Comparison of ENCODE assay signal across 19 cellular contexts in the genomic region with DNA sequence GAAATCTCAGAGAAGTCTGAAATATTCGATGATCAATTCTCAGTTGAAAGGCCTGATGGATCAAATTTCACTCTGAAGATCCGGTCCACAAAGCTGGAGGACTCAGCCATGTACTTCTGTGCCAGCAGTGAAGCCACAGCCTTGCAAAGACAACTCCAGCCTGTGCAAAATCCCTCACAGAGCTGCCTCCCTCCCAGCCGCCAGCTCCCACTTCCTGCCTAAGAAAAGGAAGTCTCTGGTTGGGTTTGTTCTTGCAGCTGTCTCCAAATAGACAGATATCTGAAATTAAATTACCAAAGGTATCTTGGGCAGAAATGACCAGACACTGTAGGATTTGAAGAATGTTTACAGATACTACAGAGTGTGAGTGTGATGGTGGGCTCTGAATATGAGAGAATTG. TPM values are rescaled to one million over a fixed set of nuclear protein-coding genes. Genes with fewer than 3 reads are reported as not detected.
DNase-seq lines count a peak whose midpoint lies in the region; ATAC-seq and TF ChIP-seq lines count a peak whose summit lies in the region.
"Had no signal": no experiment of that assay in that cellular context is flagged by ENCODE, and none has a peak within 500 bp of the region (broad histone marks: within the 10 kb centered on the region; RNA-seq: fewer than 3 reads in every experiment).

No MANE protein-coding gene starts in this region.

- peak overlapping the region; percentile 53 to 70 for H3K27ac Mint-ChIP-seq in T-cell
- H3K27ac Mint-ChIP-seq: memory B cell, WTC11 had no signal

- no peaks in the 10 kb centered on the region for H3K36me3 Mint-ChIP-seq in activated T-cell treated with anti-CD3 and anti-CD28 coated beads, Interleukin-2, amount 50 U/mL, for 4 hours (ENCODE audit: insufficient read depth)
- H3K36me3 Mint-ChIP-seq in T-cell: no peaks in the 10 kb centered on the region
- H3K36me3 Mint-ChIP-seq: memory B cell, WTC11 had no signal

- H3K79me2 ChIP-seq in KMS-11 (ENCODE audit: insufficient read depth, low read depth): no peaks in the 10 kb centered on the region
- no peaks in the 10 kb centered on the region for H3K79me2 ChIP-seq in parathyroid adenoma
- H3K79me2 ChIP-seq: hepatocyte had no signal

- no peaks in the 10 kb centered on the region for H3K36me3 ChIP-seq in KMS-11 (ENCODE audit: insufficient read depth)
- H3K36me3 ChIP-seq in parathyroid adenoma (ENCODE audit: control insufficient read depth, insufficient read depth, low read length): no peaks in the 10 kb centered on the region
- H3K36me3 ChIP-seq in MG63: no peaks in the 10 kb centered on the region

- TF ChIP-seq CTCF in KMS-11 (conservative IDR thresholded peaks at IDR 0.05; ENCODE audit: low read depth, low read length) (no peak), parathyroid adenoma (IDR thresholded peaks at IDR 0.05) (no peak)

- no peaks in the 10 kb centered on the region for H3K27me3 ChIP-seq in KMS-11 (ENCODE audit: insufficient read depth, low read depth)
- no peaks in the 10 kb centered on the region for H3K27me3 ChIP-seq in parathyroid adenoma (ENCODE audit: control insufficient read depth, insufficient read depth, low read length)
- H3K27me3 ChIP-seq in MG63: no peaks in the 10 kb centered on the region

- POLR2A ChIA-PET in T-cell (lab: Charles Lee): interaction anchor here in 1 of 2 donors (0.6 kb wide), 1 partner anchor 501 kb away, joined by 3 read pairs; no protein-coding TSS in a partner anchor

- peaks cover 18% of the 10 kb centered on the region for H3K4me1 Mint-ChIP-seq in activated T-cell treated with anti-CD3 and anti-CD28 coated beads, Interleukin-2, amount 50 U/mL, for 4 hours (ENCODE audit: low read depth)
- peaks cover 24 to 46% (median 24%) of the 10 kb centered on the region in 3 donors for H3K4me1 Mint-ChIP-seq in T-cell
- H3K4me1 Mint-ChIP-seq: memory B cell had no signal

- no peak for ATAC-seq in activated T-cell treated with anti-CD3 and anti-CD28 coated beads, Interleukin-2, amount 50 U/mL, for 4 hours
- ATAC-seq in T-cell (replicated peaks in 1 of 4): no peak

- H4K20me1 ChIP-seq in KMS-11 (ENCODE audit: insufficient read depth): no peaks in the 10 kb centered on the region

- H3K9me3 ChIP-seq in parathyroid adenoma (ENCODE audit: control insufficient read depth, low read length) (no peaks in the 10 kb centered on the region), MG63 (no peaks in the 10 kb centered on the region)

- no peaks in the 10 kb centered on the region for H3K4me1 ChIP-seq in KMS-11 (ENCODE audit: low read depth, poor library complexity, severe bottlenecking)
- peaks cover 60% of the 10 kb centered on the region for H3K4me1 ChIP-seq in parathyroid adenoma

- H2AFZ ChIP-seq in KMS-11 (ENCODE audit: low read depth) (peak overlapping the region; percentile 22; the same call in 1 of the 2 replicates), parathyroid adenoma (peak overlapping the region; percentile 59)
- H2AFZ ChIP-seq: hepatocyte had no signal

- H3K27ac ChIP-seq in KMS-11 (no peak overlapping the region), parathyroid adenoma (peak overlapping the region; percentile 45), caudate nucleus (ENCODE audit: low read depth, low read length) (no peak overlapping the region)
- H3K27ac ChIP-seq: hepatocyte had no signal

- H3K4me2 ChIP-seq in KMS-11 (no peak overlapping the region), parathyroid adenoma (ENCODE audit: low read length) (no peak overlapping the region)
- H3K4me2 ChIP-seq: hepatocyte had no signal

- peaks cover 24% of the 10 kb centered on the region for H3K27me3 Mint-ChIP-seq in activated T-cell treated with anti-CD3 and anti-CD28 coated beads, Interleukin-2, amount 50 U/mL, for 4 hours (ENCODE audit: low read depth)
- H3K27me3 Mint-ChIP-seq in T-cell: peaks cover 13 to 40% of the 10 kb centered on the region in 2 donors

- no peaks in the 10 kb centered on the region for H3K9me3 Mint-ChIP-seq in activated T-cell treated with anti-CD3 and anti-CD28 coated beads, Interleukin-2, amount 50 U/mL, for 4 hours
- H3K9me3 Mint-ChIP-seq in T-cell: no peaks in the 10 kb centered on the region
- H3K9me3 Mint-ChIP-seq: stimulated activated naive CD8-positive, alpha-beta T cell treated with anti-CD3 and anti-CD28 coated beads, Interleukin-15, amount 100 ng/mL, for 72 hours; WTC11 had no signal

- peak overlapping the region; percentile 53 for H3K4me3 Mint-ChIP-seq in activated T-cell treated with anti-CD3 and anti-CD28 coated beads, Interleukin-2, amount 50 U/mL, for 4 hours
- H3K4me3 Mint-ChIP-seq in T-cell: peak overlapping the region; percentile 65 to 69 (median 69)
- H3K4me3 Mint-ChIP-seq: memory B cell, WTC11 had no signal

- H3K9ac ChIP-seq in KMS-11 (no peak overlapping the region), parathyroid adenoma (no peak overlapping the region)

- no peak for DNase-seq in activated T-cell treated with anti-CD3 and anti-CD28 coated beads, Interleukin-2, amount 50 U/mL, for 4 hours
- no peak for DNase-seq in activated T-cell treated with anti-CD3 and anti-CD28 coated beads, Interleukin-2, amount 50 U/mL, for 1 hour
- no peak for DNase-seq in T-cell
- DNase-seq in NOMO-1 (lab: John Stamatoyannopoulos, UW; ENCODE audit: unreplicated experiment in 2 of 2): no peak
- DNase-seq in MG63: no peak
- DNase-seq in caudate nucleus (lab: John Stamatoyannopoulos, UW): no peak
- DNase-seq: cerebellar nuclear complex, kidney, NCI-H2081 treated with DMSO at 0.1 percent for 48 hours, NCI-H526 treated with DMSO at 0.1 percent for 48 hours, retina had no signal

- H3K4me3 ChIP-seq in KMS-11 (IDR thresholded peaks at IDR 0.05; ENCODE audit: insufficient read depth, low read depth, low read length) (no peak overlapping the region), parathyroid adenoma (ENCODE audit: low read depth, low read length) (no peak overlapping the region), MG63 (no peak overlapping the region)
- H3K4me3 ChIP-seq: hepatocyte had no signal

- CTCF ChIA-PET in T-cell (lab: Charles Lee): interaction anchor here (0.5 to 1.5 kb wide), 4 partner anchors 326 to 647 kb away, joined by 3 to 4 read pairs (median 3); no protein-coding TSS in a partner anchor

RNA-seq across cellular contexts. Expression of a gene that starts 43.4 kb away (rescaled TPM):
- total RNA-seq in activated T-cell treated with anti-CD3 and anti-CD28 coated beads, Interleukin-2, amount 50 U/mL, for 4 hours: not detected
- not detected for total RNA-seq in T-cell
- not detected in 2 replicates for total RNA-seq in MG63 (2014; rRNA removed; shearing (Covaris generic); ENCODE audit: low replicate concordance)
- total RNA-seq: H4, hepatocyte, HT-29, kidney, WTC11 had no signal
